ENCODE assay signal across 8 cellular contexts in genomic region chr2:17148298-17149228, GRCh38.
DNase-seq lines count a peak whose midpoint lies in the region; ATAC-seq and TF ChIP-seq lines count a peak whose summit lies in the region.

No MANE protein-coding gene starts in this region.

- BruUV-seq in A673 (replicated peaks; lab: Mats Ljungman, UMichigan) = no TSS peak

- ATAC-seq in GM19438 (IDR thresholded peaks at IDR 0.05; ENCODE audit: low read depth, unreplicated experiment) (peak; percentile 47), GM18868 (IDR thresholded peaks at IDR 0.05; ENCODE audit: unreplicated experiment) (no peak)

- CTCF ChIA-PET in A673 (lab: Charles Lee) = interaction anchor here (1.0 kb wide), 1 partner anchor 523 kb away, joined by 4 read pairs; no protein-coding TSS in a partner anchor

- H3K27me3 ChIP-seq in A673 (replicated peaks; ENCODE audit: insufficient read depth, low read depth, low read length, poor library complexity) = peaks cover 8% of the 10 kb centered on the region

- H3K4me1 ChIP-seq in A673 (ENCODE audit: insufficient read depth, low read length, poor library complexity, severe bottlenecking) = no peaks in the 10 kb centered on the region

- H3K4me3 ChIP-seq in A673 (ENCODE audit: low read depth, low read length, poor library complexity, severe bottlenecking) = no peak overlapping the region

- peak; percentile 66 for TF ChIP-seq CTCF in A673 (conservative IDR thresholded peaks at IDR 0.05; ENCODE audit: low read depth, low read length)
- TF ChIP-seq CTCF in GM20000 (IDR thresholded peaks at IDR 0.05; ENCODE audit: extremely low read depth, missing control alignments) = no peak

- POLR2A ChIA-PET in A673 (lab: Charles Lee; ENCODE audit: low non-redundant PET) = no interaction called here

- peak; percentile 30 for DNase-seq in A673 (ENCODE audit: low spot score)
- peak; percentile 18 for DNase-seq in RPMI7951 (ENCODE audit: low read depth)
- peak; percentile 9 for DNase-seq in globus pallidus (ENCODE audit: low spot score)
- DNase-seq in GM20000 (ENCODE audit: low spot score) = no peak
- no peak for DNase-seq in retina
- DNase-seq in GM19238 (ENCODE audit: insufficient read length, low spot score) = no peak

- no peaks in the 10 kb centered on the region for H3K9me3 ChIP-seq in A673 (ENCODE audit: low read depth, low read length, poor library complexity, severe bottlenecking)

- no peaks in the 10 kb centered on the region for H3K36me3 ChIP-seq in A673 (ENCODE audit: insufficient read depth, low read length, poor library complexity, severe bottlenecking)

- intact Hi-C loops in A673 (cut with micrococcal nuclease; ENCODE audit: unreplicated experiment) = loop anchor here (2.0 kb wide), 1 partner anchor 376 kb away; no protein-coding TSS in a partner anchor

- H3K27ac ChIP-seq in A673 (ENCODE audit: low read depth, low read length, poor library complexity, severe bottlenecking) = no peak overlapping the region

Comparison
In these comparisons a context has a peak if more than half of its experiments do, and no peak if none do; other contexts are left out.
1. DNase-seq: peak in A673 (single experiment), RPMI7951 (single experiment) and globus pallidus (single experiment); none in GM20000 (single experiment), retina (single experiment) and GM19238 (single experiment).